8 cellular contexts compared by ENCODE assay signal in the genomic region with DNA sequence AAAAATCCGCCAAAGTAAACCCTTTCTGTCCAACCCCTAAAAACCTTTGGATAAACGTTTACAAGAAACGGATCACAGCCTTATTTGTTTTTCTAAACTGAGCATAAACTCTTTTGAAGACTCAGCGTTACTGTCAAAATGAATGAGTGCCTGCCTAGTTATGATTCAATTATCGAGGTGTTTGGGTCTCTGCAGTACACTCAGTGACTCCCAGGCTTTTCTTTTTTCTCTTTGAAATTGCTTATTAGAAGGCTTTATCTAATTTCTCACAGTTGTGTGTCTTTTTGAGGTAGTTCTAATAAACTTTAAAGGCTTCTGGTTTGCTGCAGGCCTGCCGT. TPM values are rescaled to one million over a fixed set of nuclear protein-coding genes. Genes with fewer than 3 reads are reported as not detected.
A peak's percentile ranks its signal among the peaks of the same experiment; 100 is the strongest.
DNase-seq lines count a peak whose midpoint lies in the region; ATAC-seq, FAIRE-seq and TF ChIP-seq lines count a peak whose summit lies in the region.

No MANE protein-coding gene starts in this region.

- peaks cover 7% of the 10 kb centered on the region for H3K36me3 Mint-ChIP-seq in activated naive CD8-positive, alpha-beta T cell

- H3K27ac ChIP-seq in tibial nerve, result peak overlapping the region; percentile 94 to 99 (median 97)

- WGBS in tibial nerve, 2 donors, result 2 to 3% methylated on average over 6 of the region's 6 CpGs

- no peaks in the 10 kb centered on the region for H3K27me3 Mint-ChIP-seq in activated naive CD8-positive, alpha-beta T cell

- H3K4me1 ChIP-seq in tibial nerve, result peaks cover 0 to 33% (median 14%) of the 10 kb centered on the region in 4 donors

- peak overlapping the region; percentile 99 for H3K27ac Mint-ChIP-seq in activated naive CD8-positive, alpha-beta T cell

- FAIRE-seq in GM12891 (lab: Jason Lieb, UNC), result no peak

- peaks cover 64% of the 10 kb centered on the region for H3K4me1 Mint-ChIP-seq in activated naive CD8-positive, alpha-beta T cell (ENCODE audit: low read depth)

- H3K4me3 Mint-ChIP-seq in activated naive CD8-positive, alpha-beta T cell, result peak overlapping the region; percentile 94

- H3K9me3 Mint-ChIP-seq in activated naive CD8-positive, alpha-beta T cell (ENCODE audit: low read depth), result no peaks in the 10 kb centered on the region

- no peak for TF ChIP-seq EP300 in tibial nerve (IDR thresholded peaks at IDR 0.05)

- no peaks in the 10 kb centered on the region for H3K27me3 ChIP-seq in kidney epithelial cell (ENCODE audit: control insufficient read depth, insufficient read depth, low read length)
- no peaks in the 10 kb centered on the region for H3K27me3 ChIP-seq in tibial nerve

- no peaks in the 10 kb centered on the region for H3K36me3 ChIP-seq in kidney epithelial cell (ENCODE audit: control insufficient read depth, insufficient read depth, low read length)
- peaks cover 0 to 6% (median 0%) of the 10 kb centered on the region in 3 donors for H3K36me3 ChIP-seq in tibial nerve

- peak; percentile 9 for ATAC-seq in HG03064 (IDR thresholded peaks at IDR 0.05; ENCODE audit: low read depth, unreplicated experiment)

- TF ChIP-seq CTCF in kidney epithelial cell (IDR thresholded peaks at IDR 0.05; ENCODE audit: insufficient read depth, low read length, poor library complexity, severe bottlenecking) (no peak), tibial nerve (IDR thresholded peaks at IDR 0.05) (no peak)

- no peaks in the 10 kb centered on the region for H3K9me3 ChIP-seq in tibial nerve

- H3K4me3 ChIP-seq in kidney epithelial cell (ENCODE audit: low read depth, low read length), result peak overlapping the region; percentile 67
- peak overlapping the region; percentile 75 to 92 (median 84) for H3K4me3 ChIP-seq in tibial nerve

- TF ChIP-seq POLR2A in tibial nerve (IDR thresholded peaks at IDR 0.05) (no peak), GM12891 (IDR thresholded peaks at IDR 0.05; ENCODE audit: low read depth, low read length) (no peak; the same call in 1 of the 2 replicates)

- peak; percentile 30 for DNase-seq in NCI-H345 (lab: John Stamatoyannopoulos, UW)
- no peak for DNase-seq in NCI-H345 treated with DMSO at 0.1 percent for 48 hours (lab: John Stamatoyannopoulos, UW; ENCODE audit: unreplicated experiment)
- no peak for DNase-seq in kidney epithelial cell (ENCODE audit: low read depth)
- DNase-seq in tibial nerve (ENCODE audit: low spot score in 2 of 2), result no peak
- no peak for DNase-seq in GM12891 (ENCODE audit: insufficient read length, low spot score)
- DNase-seq in GDM1 (lab: John Stamatoyannopoulos, UW), result no peak

TF ChIP-seq in GM12891, 5 proteins besides CTCF, POLR2A, EP300 and RAD21:
- no peak for TF ChIP-seq PAX5 (IDR thresholded peaks at IDR 0.05; ENCODE audit: insufficient read depth, low read length, severe bottlenecking)
- TF ChIP-seq TAF1 (IDR thresholded peaks at IDR 0.05; ENCODE audit: low read depth, low read length), result no peak
- no peak for TF ChIP-seq SPI1 (IDR thresholded peaks at IDR 0.05; ENCODE audit: low read depth, low read length)
- TF ChIP-seq POU2F2 (IDR thresholded peaks at IDR 0.05; ENCODE audit: low read depth, low read length), result no peak
- TF ChIP-seq POLR2AphosphoS5 (IDR thresholded peaks at IDR 0.05; ENCODE audit: low read depth, low read length), result no peak
TF ChIP-seq in GM12891: peak in this region for 0.

RNA-seq across cellular contexts. Expression of a gene that starts 0.7 kb away (rescaled TPM):
- total RNA-seq in kidney epithelial cell, result 23.7 and 30.1 TPM in 2 replicates
- total RNA-seq in tibial nerve, result 10 to 100 TPM; 14.9 to 29.4 (median 25.0) TPM
- 10.2 TPM for polyA plus RNA-seq in GM12891 (2012; ENCODE audit: low read depth, missing spikeins)

RNA-seq across cellular contexts. Expression of a gene that starts 36.9 kb away (rescaled TPM):
- total RNA-seq in kidney epithelial cell (12.6 and 16.1 TPM in 2 replicates), tibial nerve (10 to 100 TPM in 3 of 4 donors, 1 to 10 TPM in 1; 9.4 to 11.7 (median 11.2) TPM)
- polyA plus RNA-seq in GM12891 (2012; ENCODE audit: low read depth, missing spikeins), result 0.05 TPM
